8 cellular contexts compared by ENCODE assay signal in the genomic region with DNA sequence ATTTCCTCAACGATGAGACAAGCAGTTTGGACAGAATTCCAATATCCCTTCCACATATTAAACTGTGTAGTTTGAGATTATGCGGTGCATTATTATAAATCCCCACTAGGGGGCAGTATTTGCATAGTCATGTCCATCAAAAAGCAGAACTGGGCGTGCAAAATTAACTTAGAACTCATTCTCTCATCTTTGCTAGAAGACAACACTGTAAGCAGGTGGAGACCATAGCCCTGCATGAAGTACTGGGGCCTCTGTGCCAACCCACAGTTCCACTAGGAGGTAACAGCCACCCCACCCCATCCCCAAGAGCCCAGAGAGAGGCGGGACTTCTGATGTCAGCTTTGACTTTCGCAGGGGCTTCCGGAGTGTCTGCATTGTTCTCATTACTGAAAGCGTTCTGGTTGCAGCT.
DNase-seq lines count a peak whose midpoint lies in the region; ATAC-seq, FAIRE-seq and TF ChIP-seq lines count a peak whose summit lies in the region.

No MANE protein-coding gene starts in this region.

- H3K4me2 ChIP-seq in keratinocyte (ENCODE audit: control insufficient read depth, extremely low read depth, insufficient read depth, low read depth, low read length) = no peak overlapping the region

- FAIRE-seq in keratinocyte (lab: Jason Lieb, UNC) = peak; percentile 67

- H3K9me3 ChIP-seq in breast epithelium (no peaks in the 10 kb centered on the region), keratinocyte (ENCODE audit: control insufficient read depth, low read depth, low read length) (no peaks in the 10 kb centered on the region), stomach (no peaks in the 10 kb centered on the region)

- no peak for ATAC-seq in HG02798 (IDR thresholded peaks at IDR 0.05; ENCODE audit: poor library complexity, unreplicated experiment)

- no peak overlapping the region for H3K4me3 ChIP-seq in breast epithelium
- no peak overlapping the region for H3K4me3 ChIP-seq in keratinocyte (ENCODE audit: control insufficient read depth in 2 of 3, extremely low read depth in 1 of 3, insufficient read depth in 2 of 3, low read depth in 1 of 3, low read length in 3 of 3)
- H3K4me3 ChIP-seq in stomach = no peak overlapping the region

- H3K9ac ChIP-seq in keratinocyte (ENCODE audit: control insufficient read depth, extremely low read depth, insufficient read depth, low read length) = no peak overlapping the region

- H3K9me1 ChIP-seq in keratinocyte (ENCODE audit: control insufficient read depth, extremely low read depth, insufficient read depth, low read length) = no peaks in the 10 kb centered on the region

- H3K79me2 ChIP-seq in keratinocyte (ENCODE audit: control insufficient read depth, insufficient read depth, low read length) = no peaks in the 10 kb centered on the region

- TF ChIP-seq CTCF in breast epithelium (IDR thresholded peaks at IDR 0.05) (peak; percentile 88 to 92 (median 92)), keratinocyte (optimal IDR thresholded peaks at IDR 0.05 in 1 of 3, IDR thresholded peaks at IDR 0.05 in 1 of 3, conservative IDR thresholded peaks at IDR 0.05 in 1 of 3; ENCODE audit: extremely low read depth in 1 of 3, insufficient read depth in 2 of 3, low read length in 3 of 3) (peak in 2 of 3 experiments; percentile 47 to 74), stomach (IDR thresholded peaks at IDR 0.05) (peak in 5 of 7 experiments; percentile 74 to 96 (median 82))

- no peaks in the 10 kb centered on the region for H4K20me1 ChIP-seq in keratinocyte (ENCODE audit: control insufficient read depth, extremely low read depth, insufficient read depth, low read length)

- H3K27ac ChIP-seq in breast epithelium = no peak overlapping the region
- no peak overlapping the region for H3K27ac ChIP-seq in keratinocyte (ENCODE audit: control insufficient read depth, insufficient read depth, low read length)
- no peak overlapping the region for H3K27ac ChIP-seq in stomach

- intact Hi-C loops in breast epithelium (cut with DNase I; ENCODE audit: low total_unique reads) (no loop called here), stomach (cut with DNase I; ENCODE audit: low total_unique reads) (no loop called here)

- no peak for TF ChIP-seq EP300 in stomach (IDR thresholded peaks at IDR 0.05)

- no peaks in the 10 kb centered on the region for H3K27me3 ChIP-seq in breast epithelium
- no peaks in the 10 kb centered on the region for H3K27me3 ChIP-seq in keratinocyte (ENCODE audit: control insufficient read depth, extremely low read depth, insufficient read depth, low read length)
- H3K27me3 ChIP-seq in stomach = no peaks in the 10 kb centered on the region

- H3K4me1 ChIP-seq in breast epithelium (no peaks in the 10 kb centered on the region), keratinocyte (ENCODE audit: control insufficient read depth, extremely low read depth, insufficient read depth, low read length) (no peaks in the 10 kb centered on the region), stomach (peaks cover 0 to 3% (median 0%) of the 10 kb centered on the region in 4 donors)

- dilution Hi-C loops in keratinocyte (cut with MboI; ENCODE audit: extremely low pct_ligation_motif_present, low sequenced_read_pairs) = no loop called here

- H3K36me3 ChIP-seq in breast epithelium = no peaks in the 10 kb centered on the region
- no peaks in the 10 kb centered on the region for H3K36me3 ChIP-seq in keratinocyte (ENCODE audit: control insufficient read depth in 2 of 2, extremely low read depth in 1 of 2, insufficient read depth in 2 of 2, low read length in 2 of 2)
- no peaks in the 10 kb centered on the region for H3K36me3 ChIP-seq in stomach

- no peak for TF ChIP-seq POLR2A in breast epithelium (IDR thresholded peaks at IDR 0.05)
- no peak for TF ChIP-seq POLR2A in stomach (IDR thresholded peaks at IDR 0.05)

- DNase-seq in activated gamma-delta T cell treated with Interleukin-2 at 50 U/mL for 16 hours (peak; percentile 8), activated gamma-delta T cell (lab: John Stamatoyannopoulos, UW) (no peak), KG1 (lab: John Stamatoyannopoulos, UW) (peak; percentile 62), OCI-M1 (lab: John Stamatoyannopoulos, UW) (peak; percentile 86), breast epithelium (ENCODE audit: low spot score in 2 of 2) (no peak), keratinocyte (ENCODE audit: low read depth, low spot score) (peak; percentile 7), stomach (no peak)

- 40 to 45% (median 43%) methylated on average over 7 of the region's 7 CpGs for WGBS in stomach, 5 donors

- no peak overlapping the region for H2AFZ ChIP-seq in keratinocyte (ENCODE audit: control insufficient read depth, low read length)

Comparison
In these comparisons a context has a peak if more than half of its experiments do, and no peak if none do; other contexts are left out.
1. DNase-seq: peak in activated gamma-delta T cell treated with Interleukin-2 at 50 U/mL for 16 hours (single experiment), KG1 (single experiment), OCI-M1 (single experiment) and keratinocyte (single experiment); none in activated gamma-delta T cell (single experiment), breast epithelium (0 of 2) and stomach (single experiment).
2. Peak in every context shown above with its lines, with median percentiles within 50 percentile points of each other: CTCF ChIP-seq.